8 cellular contexts compared by ENCODE assay signal in genomic region chr1:212557739-212558664, GRCh38. TPM values are rescaled to one million over a fixed set of nuclear protein-coding genes. Genes with fewer than 3 reads are reported as not detected.
DNase-seq lines count a peak whose midpoint lies in the region; ATAC-seq and TF ChIP-seq lines count a peak whose summit lies in the region.

No MANE protein-coding gene starts in this region.

- TF ChIP-seq CTCF in activated B cell treated with CpG ODN at 0.5 μM for 24 hours (IDR thresholded peaks at IDR 0.05), result no peak
- no peak for TF ChIP-seq CTCF in fibroblast of villous mesenchyme (IDR thresholded peaks at IDR 0.05; ENCODE audit: insufficient read depth, low read depth, low read length)
- TF ChIP-seq CTCF in nephron progenitor cell (IDR thresholded peaks at IDR 0.05), result no peak

- H3K4me3 Mint-ChIP-seq in activated B cell treated with CpG ODN at 0.5 μM for 24 hours (peak overlapping the region; percentile 88), nephron progenitor cell (peak overlapping the region; percentile 82)

- H3K27ac Mint-ChIP-seq in activated B cell treated with CpG ODN at 0.5 μM for 24 hours (peak overlapping the region; percentile 93), nephron progenitor cell (peak overlapping the region; percentile 34)

- H3K9me3 Mint-ChIP-seq in activated B cell treated with CpG ODN at 0.5 μM for 24 hours (peaks cover 3% of the 10 kb centered on the region), nephron progenitor cell (peaks cover 8% of the 10 kb centered on the region)

- peak; percentile 31 for DNase-seq in AG08395 (ENCODE audit: low spot score)
- no peak for DNase-seq in activated B cell treated with CpG ODN at 0.5 μM for 24 hours
- peak; percentile 38 for DNase-seq in fibroblast of villous mesenchyme (ENCODE audit: low read depth)
- DNase-seq in nephron progenitor cell, result peak; percentile 61
- no peak for DNase-seq in activated effector memory CD4-positive, alpha-beta T cell treated with Interleukin-2 at 50 U/mL for 16 hours
- no peak for DNase-seq in OCI-M2 (lab: John Stamatoyannopoulos, UW; ENCODE audit: unreplicated experiment)

- CTCF ChIA-PET in activated B cell treated with CpG ODN at 0.5 μM for 24 hours (lab: Charles Lee), result interaction anchor here (1.4 to 1.7 kb wide), 3 partner anchors 9 to 81 kb away, joined by 4 read pairs; partner anchors contain the start of gene ATF3

- no peaks in the 10 kb centered on the region for H3K36me3 Mint-ChIP-seq in activated B cell treated with CpG ODN at 0.5 μM for 24 hours (ENCODE audit: low read depth)
- H3K36me3 Mint-ChIP-seq in nephron progenitor cell (ENCODE audit: low read depth), result no peaks in the 10 kb centered on the region

- peaks cover 2% of the 10 kb centered on the region for H3K27me3 Mint-ChIP-seq in activated B cell treated with CpG ODN at 0.5 μM for 24 hours
- H3K27me3 Mint-ChIP-seq in nephron progenitor cell (ENCODE audit: low read depth, poor library complexity), result peaks cover 16% of the 10 kb centered on the region

- H3K4me1 Mint-ChIP-seq in activated B cell treated with CpG ODN at 0.5 μM for 24 hours (peaks cover 13% of the 10 kb centered on the region), nephron progenitor cell (peaks cover 11% of the 10 kb centered on the region)

- ATAC-seq in GM18909 (IDR thresholded peaks at IDR 0.05; ENCODE audit: poor library complexity, unreplicated experiment), result peak; percentile 42
- peak; percentile 35 for ATAC-seq in HG03175 (IDR thresholded peaks at IDR 0.05; ENCODE audit: unreplicated experiment)
- peak; percentile 53 for ATAC-seq in activated B cell treated with CpG ODN at 0.5 μM for 24 hours (ENCODE audit: low read depth)

- peak overlapping the region; percentile 77 for H3K4me3 ChIP-seq in fibroblast of villous mesenchyme (ENCODE audit: low read depth, low read length)

- intact Hi-C loops in activated B cell treated with CpG ODN at 0.5 μM for 24 hours (cut with micrococcal nuclease), result loop anchor here (1.0 to 5.0 kb wide), 11 partner anchors 15 to 979 kb away; partner anchors contain the start of genes ATF3, FLVCR1, NENF and PACC1

- POLR2A ChIA-PET in activated B cell treated with CpG ODN at 0.5 μM for 24 hours (lab: Charles Lee), result interaction anchor here (0.5 to 2.7 kb wide), 13 partner anchors 9 to 522 kb away, joined by 3 to 49 read pairs (median 4); partner anchors contain the start of genes ATF3, DTL, FLVCR1 and INTS7

RNA-seq across cellular contexts. Expression of gene ATF3, which starts 50.6 kb away (rescaled TPM):
- total RNA-seq in activated B cell treated with CpG ODN at 0.5 μM for 24 hours (13.1 and 16.8 TPM in 2 replicates), fibroblast of villous mesenchyme (12.9 and 20.3 TPM in 2 replicates)

Comparison
In these comparisons a context has a peak if more than half of its experiments do, and no peak if none do; other contexts are left out.
1. DNase-seq: peak in AG08395 (single experiment), fibroblast of villous mesenchyme (single experiment) and nephron progenitor cell (single experiment); none in activated B cell treated with CpG ODN at 0.5 μM for 24 hours (single experiment), activated effector memory CD4-positive, alpha-beta T cell treated with Interleukin-2 at 50 U/mL for 16 hours (single experiment) and OCI-M2 (single experiment).
2. Peak in every context shown above with its lines, with median percentiles within 50 percentile points of each other: ATAC-seq.